ENCODE assay signal across 15 cellular contexts in the genomic region with DNA sequence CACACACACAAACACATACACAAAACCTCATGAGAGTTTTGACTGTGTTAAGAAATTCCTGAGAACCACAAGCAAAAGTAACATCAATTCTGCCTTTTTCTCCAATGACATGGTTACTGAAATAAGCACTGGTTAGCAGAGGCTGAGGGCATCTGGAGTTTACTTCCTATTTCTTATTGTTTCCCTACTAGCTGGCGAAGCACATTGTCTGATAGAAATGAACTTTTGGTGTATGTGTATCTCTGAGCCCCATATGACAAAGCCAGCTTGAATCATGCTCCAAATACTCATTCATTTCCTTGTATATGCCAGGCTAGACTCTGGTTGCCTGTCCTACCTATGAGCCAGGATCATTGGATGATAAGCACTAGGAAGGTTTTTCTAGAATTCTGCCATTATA.
"Had no signal": no experiment of that assay in that cellular context is flagged by ENCODE, and none has a peak within 500 bp of the region (broad histone marks: within the 10 kb centered on the region; RNA-seq: fewer than 3 reads in every experiment).

No MANE protein-coding gene starts in this region.

- H3K27me3 Mint-ChIP-seq: activated CD4-positive, alpha-beta T cell treated with anti-CD3 and anti-CD28 coated beads for 36 hours; activated naive CD8-positive, alpha-beta T cell treated with anti-CD3 and anti-CD28 coated beads, Interleukin-2, amount 10 ng/mL, durations not matched to agents 7 days and 5 days; central memory CD8-positive, alpha-beta T cell; effector memory CD8-positive, alpha-beta T cell had no signal

- H3K27ac Mint-ChIP-seq: activated CD4-positive, alpha-beta T cell treated with anti-CD3 and anti-CD28 coated beads for 36 hours; activated CD8-positive, alpha-beta T cell treated with anti-CD3 and anti-CD28 coated beads, Interleukin-2, amount 10 ng/mL, durations not matched to agents 7 days and 5 days; activated naive CD8-positive, alpha-beta T cell treated with anti-CD3 and anti-CD28 coated beads, Interleukin-2, amount 10 ng/mL, durations not matched to agents 7 days and 5 days; effector memory CD8-positive, alpha-beta T cell had no signal

- ATAC-seq: activated CD4-positive, alpha-beta T cell treated with anti-CD3 and anti-CD28 coated beads for 36 hours; activated CD8-positive, alpha-beta T cell treated with anti-CD3 and anti-CD28 coated beads, Interleukin-2, amount 10 ng/mL, durations not matched to agents 7 days and 5 days; effector memory CD8-positive, alpha-beta T cell; gastroesophageal sphincter; left ventricle myocardium superior had no signal

- H3K9me3 ChIP-seq: ascending aorta, gastroesophageal sphincter, stomach had no signal

- H3K4me3 Mint-ChIP-seq: activated CD4-positive, alpha-beta T cell treated with anti-CD3 and anti-CD28 coated beads for 36 hours; activated CD8-positive, alpha-beta T cell treated with anti-CD3 and anti-CD28 coated beads, Interleukin-2, amount 10 ng/mL, durations not matched to agents 7 days and 5 days; activated naive CD8-positive, alpha-beta T cell treated with anti-CD3 and anti-CD28 coated beads, Interleukin-2, amount 10 ng/mL, durations not matched to agents 7 days and 5 days; central memory CD8-positive, alpha-beta T cell; effector memory CD8-positive, alpha-beta T cell had no signal

- H3K36me3 ChIP-seq: ascending aorta, gastroesophageal sphincter, stomach had no signal

- H3K4me1 Mint-ChIP-seq: activated CD4-positive, alpha-beta T cell treated with anti-CD3 and anti-CD28 coated beads for 36 hours; central memory CD8-positive, alpha-beta T cell had no signal

- H3K27me3 ChIP-seq: ascending aorta, gastroesophageal sphincter, stomach had no signal

- H3K4me1 ChIP-seq: ascending aorta, gastroesophageal sphincter, parathyroid adenoma, stomach had no signal

- H3K27ac ChIP-seq: ascending aorta, gastroesophageal sphincter, parathyroid adenoma, stomach, VCaP had no signal

- DNase-seq: activated CD4-positive, alpha-beta T cell treated with anti-CD3 and anti-CD28 coated beads for 36 hours; activated CD8-positive, alpha-beta memory T cell treated with anti-CD3 and anti-CD28 coated beads, Interleukin-2, amount 50 U/mL, for 48 hours; activated CD8-positive, alpha-beta T cell treated with anti-CD3 and anti-CD28 coated beads, Interleukin-2, amount 10 ng/mL, durations not matched to agents 7 days and 5 days; activated naive CD8-positive, alpha-beta T cell treated with anti-CD3 and anti-CD28 coated beads, Interleukin-2, amount 10 ng/mL, durations not matched to agents 7 days and 5 days; effector memory CD8-positive, alpha-beta T cell; kidney; left ventricle myocardium superior; retina; stimulated activated CD4-positive, alpha-beta T cell treated with anti-CD3 and anti-CD28 coated beads, Interleukin-4, amount 100 ng/mL, for 4 hours; stomach had no signal

- H3K36me3 Mint-ChIP-seq: activated naive CD8-positive, alpha-beta T cell treated with anti-CD3 and anti-CD28 coated beads, Interleukin-2, amount 10 ng/mL, durations not matched to agents 7 days and 5 days had no signal

- H3K4me3 ChIP-seq: ascending aorta, gastroesophageal sphincter, stomach had no signal
